In the genomic region with DNA sequence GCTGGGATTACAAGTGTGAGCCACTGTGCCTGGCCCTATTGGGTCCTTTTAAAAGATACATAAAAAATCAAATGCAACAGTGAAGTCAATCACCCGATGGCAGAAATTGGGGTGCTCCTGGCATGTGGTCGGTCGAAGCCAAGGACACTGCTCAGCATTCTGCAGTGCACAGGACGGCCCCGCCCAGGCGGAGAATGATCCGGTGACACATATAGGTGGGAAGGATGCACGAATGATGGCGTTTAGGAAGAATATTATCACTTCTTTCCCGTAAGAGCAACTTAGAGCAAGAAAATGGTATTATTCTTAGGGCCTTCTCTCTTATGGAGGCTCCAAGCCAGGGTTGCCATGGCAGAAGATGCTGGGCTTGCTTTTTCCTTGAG, we compare ENCODE assay signal across 16 cellular contexts. TPM values are rescaled to one million over a fixed set of nuclear protein-coding genes. Genes with fewer than 3 reads are reported as not detected.
DNase-seq lines count a peak whose midpoint lies in the region; ATAC-seq and TF ChIP-seq lines count a peak whose summit lies in the region.
"Had no signal": no experiment of that assay in that cellular context is flagged by ENCODE, and none has a peak within 500 bp of the region (broad histone marks: within the 10 kb centered on the region; RNA-seq: fewer than 3 reads in every experiment).

No MANE protein-coding gene starts in this region.

- ATAC-seq in T-helper 17 cell (no peak), upper lobe of right lung (no peak)

- H3K79me2 ChIP-seq in hepatocyte = no peaks in the 10 kb centered on the region

- H4K20me1 ChIP-seq in hepatocyte (ENCODE audit: insufficient read depth, poor library complexity, severe bottlenecking) = no peaks in the 10 kb centered on the region

- H3K36me3 Mint-ChIP-seq in activated naive CD4-positive, alpha-beta T cell treated with anti-CD3 and anti-CD28 coated beads, Interleukin-2, amount 10 ng/mL, durations not matched to agents 7 days and 5 days = peaks cover 37% of the 10 kb centered on the region
- H3K36me3 Mint-ChIP-seq in T-helper 17 cell (ENCODE audit: low read depth) (no peaks in the 10 kb centered on the region), endothelial cell (ENCODE audit: low read depth, unreplicated experiment) (peaks cover 2% of the 10 kb centered on the region)

- CTCF ChIA-PET in activated naive CD4-positive, alpha-beta T cell treated with anti-CD3 and anti-CD28 coated beads, Interleukin-2, amount 10 ng/mL, durations not matched to agents 7 days and 5 days (lab: Charles Lee) = no interaction called here

- DNase-seq in activated naive CD4-positive, alpha-beta T cell treated with anti-CD3 and anti-CD28 coated beads, Interleukin-2, amount 10 ng/mL, durations not matched to agents 7 days and 5 days = no peak
- no peak for DNase-seq in activated naive CD4-positive, alpha-beta T cell (lab: John Stamatoyannopoulos, UW)
- DNase-seq in T-helper 17 cell = no peak
- no peak for DNase-seq in endothelial cell (ENCODE audit: low spot score)
- DNase-seq in upper lobe of right lung = peak; percentile 44
- no peak for DNase-seq in hepatocyte (ENCODE audit: low spot score)
- DNase-seq in SW480 (ENCODE audit: low spot score) = no peak
- DNase-seq: activated effector memory CD4-positive, alpha-beta T cell treated with anti-CD3 and anti-CD28 coated beads, Interleukin-2, amount 50 U/mL, for 16 hours; DMS79; esophagus squamous epithelium; NCI-H146; thyroid gland had no signal

- H3K4me1 Mint-ChIP-seq in activated naive CD4-positive, alpha-beta T cell treated with anti-CD3 and anti-CD28 coated beads, Interleukin-2, amount 10 ng/mL, durations not matched to agents 7 days and 5 days = peaks cover 41% of the 10 kb centered on the region
- H3K4me1 Mint-ChIP-seq in T-helper 17 cell (peaks cover 15% of the 10 kb centered on the region), endothelial cell (ENCODE audit: unreplicated experiment) (peaks cover 14% of the 10 kb centered on the region)

- no peak overlapping the region for H3K27ac ChIP-seq in upper lobe of right lung
- no peak overlapping the region for H3K27ac ChIP-seq in hepatocyte
- H3K27ac ChIP-seq: ascending aorta, esophagus squamous epithelium, HL-60, thyroid gland had no signal

- H3K27me3 Mint-ChIP-seq in activated naive CD4-positive, alpha-beta T cell treated with anti-CD3 and anti-CD28 coated beads, Interleukin-2, amount 10 ng/mL, durations not matched to agents 7 days and 5 days = no peaks in the 10 kb centered on the region
- H3K27me3 Mint-ChIP-seq in T-helper 17 cell = no peaks in the 10 kb centered on the region
- peaks cover 3% of the 10 kb centered on the region for H3K27me3 Mint-ChIP-seq in endothelial cell (ENCODE audit: unreplicated experiment)

- TF ChIP-seq CTCF in endothelial cell (IDR thresholded peaks at IDR 0.05; ENCODE audit: unreplicated experiment) (no peak), upper lobe of right lung (IDR thresholded peaks at IDR 0.05) (no peak), hepatocyte (IDR thresholded peaks at IDR 0.05; ENCODE audit: poor library complexity) (no peak)

- H3K4me1 ChIP-seq in upper lobe of right lung (no peaks in the 10 kb centered on the region), hepatocyte (ENCODE audit: insufficient read depth) (no peaks in the 10 kb centered on the region)
- H3K4me1 ChIP-seq: ascending aorta, thyroid gland had no signal

- peak overlapping the region; percentile 93 for H3K27ac Mint-ChIP-seq in activated naive CD4-positive, alpha-beta T cell treated with anti-CD3 and anti-CD28 coated beads, Interleukin-2, amount 10 ng/mL, durations not matched to agents 7 days and 5 days
- H3K27ac Mint-ChIP-seq in T-helper 17 cell (no peak overlapping the region), endothelial cell (ENCODE audit: unreplicated experiment) (peak overlapping the region; percentile 42)

- H3K9me3 ChIP-seq in T-helper 17 cell (ENCODE audit: control insufficient read depth, low read length, poor library complexity, severe bottlenecking) (no peaks in the 10 kb centered on the region), upper lobe of right lung (no peaks in the 10 kb centered on the region), hepatocyte (ENCODE audit: low read depth) (no peaks in the 10 kb centered on the region)
- H3K9me3 ChIP-seq: ascending aorta, esophagus squamous epithelium, thyroid gland had no signal

- H3K36me3 ChIP-seq in upper lobe of right lung = peaks cover 32% of the 10 kb centered on the region
- no peaks in the 10 kb centered on the region for H3K36me3 ChIP-seq in hepatocyte (replicated peaks; ENCODE audit: insufficient read depth, low read depth)

- intact Hi-C loops in upper lobe of right lung (cut with DNase I) = no loop called here

- peak overlapping the region; percentile 66 for H3K4me3 Mint-ChIP-seq in activated naive CD4-positive, alpha-beta T cell treated with anti-CD3 and anti-CD28 coated beads, Interleukin-2, amount 10 ng/mL, durations not matched to agents 7 days and 5 days
- H3K4me3 Mint-ChIP-seq in T-helper 17 cell = peak overlapping the region; percentile 74
- H3K4me3 Mint-ChIP-seq in endothelial cell (ENCODE audit: unreplicated experiment) = no peak overlapping the region

- H3K4me2 ChIP-seq in hepatocyte = no peak overlapping the region

- H3K4me3 ChIP-seq in upper lobe of right lung = no peak overlapping the region
- H3K4me3 ChIP-seq in hepatocyte = no peak overlapping the region
- H3K4me3 ChIP-seq: ascending aorta, esophagus squamous epithelium, thyroid gland had no signal

- no peaks in the 10 kb centered on the region for H3K9me2 ChIP-seq in hepatocyte (replicated peaks; ENCODE audit: insufficient read depth)

- H2AFZ ChIP-seq in hepatocyte = no peak overlapping the region

- WGBS in hepatocyte (ENCODE audit: low lambda C conversion rate, missing lambda C conversion rate) = 97% methylated on average over 10 of the region's 10 CpGs

- peaks cover 2% of the 10 kb centered on the region for H3K9me3 Mint-ChIP-seq in activated naive CD4-positive, alpha-beta T cell treated with anti-CD3 and anti-CD28 coated beads, Interleukin-2, amount 10 ng/mL, durations not matched to agents 7 days and 5 days
- no peaks in the 10 kb centered on the region for H3K9me3 Mint-ChIP-seq in endothelial cell (ENCODE audit: unreplicated experiment)

- no peaks in the 10 kb centered on the region for H3K27me3 ChIP-seq in upper lobe of right lung
- H3K27me3 ChIP-seq in hepatocyte = no peaks in the 10 kb centered on the region
- H3K27me3 ChIP-seq: ascending aorta, esophagus squamous epithelium, thyroid gland had no signal

RNA-seq across cellular contexts. Expression of gene GP6, which starts 3.2 kb away (rescaled TPM):
- total RNA-seq in T-helper 17 cell (10 to 100 TPM in 1 of 2 donors, 1 to 10 TPM in 1; 1.8 to 22.1 TPM), endothelial cell (ENCODE audit: unreplicated experiment) (1.2 TPM), upper lobe of right lung (0.32 TPM), hepatocyte (0.07 TPM in 1 of 2 replicates, not detected in the other)
- polyA plus RNA-seq in hepatocyte = 0.24 and 0.93 TPM in 2 replicates
- total RNA-seq: ascending aorta, esophagus squamous epithelium, glomerular endothelial cell, H4 had no signal

RNA-seq across cellular contexts. Expression of gene RDH13, which starts 21.7 kb away (rescaled TPM):
- total RNA-seq in T-helper 17 cell = 10 to 100 TPM; 11.3 to 12.9 TPM
- 13.5 TPM for total RNA-seq in endothelial cell (ENCODE audit: unreplicated experiment)
- 30.0 TPM for total RNA-seq in upper lobe of right lung
- total RNA-seq in hepatocyte = 14.5 and 17.3 TPM in 2 replicates
- 17.7 and 21.9 TPM in 2 replicates for polyA plus RNA-seq in hepatocyte

RNA-seq across cellular contexts. Expression of gene EPS8L1, which starts 34.4 kb away (rescaled TPM):
- total RNA-seq in T-helper 17 cell (1 to 10 TPM; 1.8 to 3.3 TPM), endothelial cell (ENCODE audit: unreplicated experiment) (24.6 TPM), upper lobe of right lung (35.6 TPM), hepatocyte (20.5 and 25.7 TPM in 2 replicates)
- 33.8 and 49.6 TPM in 2 replicates for polyA plus RNA-seq in hepatocyte
- total RNA-seq: ascending aorta had no signal
